In genomic region chr6:33469661-33470060, GRCh38 we compare ENCODE assay signal across 2 cellular contexts.
A peak's percentile ranks its signal among the peaks of the same experiment; 100 is the strongest.
TF ChIP-seq lines count a peak whose summit lies in the region.

No MANE protein-coding gene starts in this region.

TF ChIP-seq in HEK293, 187 proteins besides CTCF, POLR2A, EP300 and RAD21:
- TF ChIP-seq ZNF202 (tag by site-specific recombination; IDR thresholded peaks at IDR 0.05; ENCODE audit: borderline replicate concordance), result no peak
- no peak for TF ChIP-seq YY2 (tag by site-specific recombination; IDR thresholded peaks at IDR 0.05)
- no peak for TF ChIP-seq ZNF24 (tag by site-specific recombination; IDR thresholded peaks at IDR 0.05)
- TF ChIP-seq ZNF292 (tag by site-specific recombination; IDR thresholded peaks at IDR 0.05; ENCODE audit: borderline replicate concordance, low read depth), result no peak
- TF ChIP-seq, protein P1, sequence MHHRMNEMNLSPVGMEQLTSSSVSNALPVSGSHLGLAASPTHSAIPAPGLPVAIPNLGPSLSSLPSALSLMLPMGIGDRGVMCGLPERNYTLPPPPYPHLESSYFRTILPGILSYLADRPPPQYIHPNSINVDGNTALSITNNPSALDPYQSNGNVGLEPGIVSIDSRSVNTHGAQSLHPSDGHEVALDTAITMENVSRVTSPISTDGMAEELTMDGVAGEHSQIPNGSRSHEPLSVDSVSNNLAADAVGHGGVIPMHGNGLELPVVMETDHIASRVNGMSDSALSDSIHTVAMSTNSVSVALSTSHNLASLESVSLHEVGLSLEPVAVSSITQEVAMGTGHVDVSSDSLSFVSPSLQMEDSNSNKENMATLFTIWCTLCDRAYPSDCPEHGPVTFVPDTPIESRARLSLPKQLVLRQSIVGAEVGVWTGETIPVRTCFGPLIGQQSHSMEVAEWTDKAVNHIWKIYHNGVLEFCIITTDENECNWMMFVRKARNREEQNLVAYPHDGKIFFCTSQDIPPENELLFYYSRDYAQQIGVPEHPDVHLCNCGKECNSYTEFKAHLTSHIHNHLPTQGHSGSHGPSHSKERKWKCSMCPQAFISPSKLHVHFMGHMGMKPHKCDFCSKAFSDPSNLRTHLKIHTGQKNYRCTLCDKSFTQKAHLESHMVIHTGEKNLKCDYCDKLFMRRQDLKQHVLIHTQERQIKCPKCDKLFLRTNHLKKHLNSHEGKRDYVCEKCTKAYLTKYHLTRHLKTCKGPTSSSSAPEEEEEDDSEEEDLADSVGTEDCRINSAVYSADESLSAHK (tag by site-specific recombination; IDR thresholded peaks at IDR 0.05), result no peak
- peak; percentile 99 for TF ChIP-seq ZNF510 (tag by site-specific recombination; IDR thresholded peaks at IDR 0.05; ENCODE audit: insufficient replicate concordance)

TF ChIP-seq in endothelial cell of umbilical vein, 7 proteins besides CTCF, POLR2A, EP300 and RAD21:
- TF ChIP-seq FOS (IDR thresholded peaks at IDR 0.05; ENCODE audit: borderline replicate concordance, insufficient read depth, low read length) (no peak), GATA2 (IDR thresholded peaks at IDR 0.05; ENCODE audit: insufficient read depth, insufficient read length, low read depth, low read length) (no peak), POLR2AphosphoS5 (IDR thresholded peaks at IDR 0.05; ENCODE audit: insufficient read depth, low read depth, low read length) (no peak), MAX (IDR thresholded peaks at IDR 0.05; ENCODE audit: insufficient read depth, insufficient read length) (no peak), EZH2 (IDR thresholded peaks at IDR 0.05; ENCODE audit: borderline replicate concordance, low read depth, low read length, severe bottlenecking) (no peak), JUN (IDR thresholded peaks at IDR 0.05; ENCODE audit: borderline replicate concordance, insufficient read depth, insufficient read length, low read depth) (no peak), MYC (IDR thresholded peaks at IDR 0.05; ENCODE audit: low read depth, low read length) (no peak)
TF ChIP-seq in endothelial cell of umbilical vein: peak in this region for 0.
